23 cellular contexts compared by ENCODE assay signal in genomic region chr4:53680588-53680987, GRCh38.
"Had no signal": no experiment of that assay in that cellular context is flagged by ENCODE, and none has a peak within 500 bp of the region (broad histone marks: within the 10 kb centered on the region; RNA-seq: fewer than 3 reads in every experiment).

No MANE protein-coding gene starts in this region.

- H3K27ac ChIP-seq: HL-60, KMS-11, SJSA1, SK-N-MC had no signal

- DNase-seq: Kasumi-1, MM.1S, NCI-H1092 treated with DMSO at 0.1 percent for 48 hours, NCI-H1436, NCI-H187, NCI-H2029, NCI-H2081 treated with DMSO at 0.1 percent for 48 hours, NCI-H2171, NCI-H226, NCI-H446, NCI-H510A, NCI-H524 treated with DMSO at 0.1 percent for 48 hours, NCI-H69, NCI-H774, Right ventricle myocardium superior, RPMI8226, SIG-M5 had no signal

- H3K9me3 ChIP-seq: SJSA1 had no signal

- H3K4me3 ChIP-seq: SJSA1, SK-N-MC had no signal

- H3K4me2 ChIP-seq: KMS-11 had no signal

- H3K36me3 ChIP-seq: SJSA1 had no signal

- FAIRE-seq: HTR-8/SVneo, RCC 7860 had no signal

- H3K27me3 ChIP-seq: SJSA1 had no signal

- H3K9ac ChIP-seq: KMS-11 had no signal
